In the genomic region with DNA sequence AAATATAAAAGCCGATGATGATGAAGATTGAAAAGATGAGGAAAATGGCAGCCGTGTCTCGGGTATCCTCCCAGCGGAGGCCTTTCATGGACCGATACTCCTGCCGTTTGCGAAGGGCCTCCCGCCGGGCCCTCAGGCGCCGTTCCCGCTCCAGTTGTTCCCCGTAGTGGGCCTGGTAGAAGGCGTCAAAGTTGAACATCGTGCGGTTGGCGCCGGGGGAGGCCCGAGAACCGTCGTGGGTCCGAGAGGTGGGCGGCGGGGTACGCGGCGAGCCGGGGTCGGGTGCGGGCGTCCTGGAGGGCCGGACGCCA, we compare ENCODE assay signal across 8 cellular contexts. TPM values are rescaled to one million over a fixed set of nuclear protein-coding genes. Genes with fewer than 3 reads are reported as not detected.
DNase-seq lines count a peak whose midpoint lies in the region; ATAC-seq and TF ChIP-seq lines count a peak whose summit lies in the region.

No MANE protein-coding gene starts in this region.

- H3K4me3 Mint-ChIP-seq in activated T-cell treated with anti-CD3 and anti-CD28 coated beads, Interleukin-2, amount 50 U/mL, for 72 hours, result peak overlapping the region; percentile 98 to 99
- H3K4me3 Mint-ChIP-seq in stimulated activated effector memory CD8-positive, alpha-beta T cell treated with anti-CD3 and anti-CD28 coated beads, Interleukin-12 subunit alpha, Interleukin-12 subunit beta, amount 100 ng/mL, for 72 hours, result peak overlapping the region; percentile 96

- peak overlapping the region; percentile 93 for H3K27ac ChIP-seq in hepatocyte

- WGBS in hepatocyte (ENCODE audit: low lambda C conversion rate, missing lambda C conversion rate), result 1% methylated on average over 33 of the region's 33 CpGs

- no peak for DNase-seq in activated T-cell treated with anti-CD3 and anti-CD28 coated beads, Interleukin-2, amount 50 U/mL, for 72 hours
- DNase-seq in activated T-cell treated with anti-CD3 and anti-CD28 coated beads, Interleukin-2, amount 50 U/mL, for 48 hours, result no peak
- no peak for DNase-seq in hepatocyte (ENCODE audit: low spot score)
- DNase-seq in stimulated activated effector memory CD8-positive, alpha-beta T cell treated with anti-CD3 and anti-CD28 coated beads, Interleukin-12 subunit alpha, Interleukin-12 subunit beta, amount 100 ng/mL, for 72 hours (ENCODE audit: low spot score in 2 of 2), result no peak
- DNase-seq in NCI-H2107 treated with DMSO at 0.1 percent for 48 hours (lab: John Stamatoyannopoulos, UW; ENCODE audit: unreplicated experiment), result no peak
- DNase-seq in COLO668 (lab: John Stamatoyannopoulos, UW; ENCODE audit: unreplicated experiment), result no peak
- no peak for DNase-seq in DMS153 treated with DMSO at 0.1 percent for 48 hours (lab: John Stamatoyannopoulos, UW; ENCODE audit: unreplicated experiment)

- no peak for TF ChIP-seq CTCF in WI38 (IDR thresholded peaks at IDR 0.05; ENCODE audit: low read depth, low read length)
- TF ChIP-seq CTCF in hepatocyte (IDR thresholded peaks at IDR 0.05; ENCODE audit: poor library complexity), result no peak

- H3K9me3 Mint-ChIP-seq in activated T-cell treated with anti-CD3 and anti-CD28 coated beads, Interleukin-2, amount 50 U/mL, for 72 hours, result no peaks in the 10 kb centered on the region
- no peaks in the 10 kb centered on the region for H3K9me3 Mint-ChIP-seq in stimulated activated effector memory CD8-positive, alpha-beta T cell treated with anti-CD3 and anti-CD28 coated beads, Interleukin-12 subunit alpha, Interleukin-12 subunit beta, amount 100 ng/mL, for 72 hours

- no peaks in the 10 kb centered on the region for H3K27me3 Mint-ChIP-seq in activated T-cell treated with anti-CD3 and anti-CD28 coated beads, Interleukin-2, amount 50 U/mL, for 72 hours (ENCODE audit: low read depth)

- H3K79me2 ChIP-seq in hepatocyte, result peaks cover 69% of the 10 kb centered on the region

- H3K4me2 ChIP-seq in hepatocyte, result peak overlapping the region; percentile 97

- H3K4me3 ChIP-seq in WI38 (ENCODE audit: low read depth, low read length) (peak overlapping the region; percentile 99), hepatocyte (peak overlapping the region; percentile 82)

- H3K27me3 ChIP-seq in hepatocyte, result no peaks in the 10 kb centered on the region

- peak overlapping the region; percentile 88 for H3K27ac Mint-ChIP-seq in activated T-cell treated with anti-CD3 and anti-CD28 coated beads, Interleukin-2, amount 50 U/mL, for 72 hours
- H3K27ac Mint-ChIP-seq in stimulated activated effector memory CD8-positive, alpha-beta T cell treated with anti-CD3 and anti-CD28 coated beads, Interleukin-12 subunit alpha, Interleukin-12 subunit beta, amount 100 ng/mL, for 72 hours, result peak overlapping the region; percentile 97

- no peak for ATAC-seq in activated T-cell treated with anti-CD3 and anti-CD28 coated beads, Interleukin-2, amount 50 U/mL, for 72 hours (replicated peaks in 1 of 2)
- no peak for ATAC-seq in stimulated activated effector memory CD8-positive, alpha-beta T cell treated with anti-CD3 and anti-CD28 coated beads, Interleukin-12 subunit alpha, Interleukin-12 subunit beta, amount 100 ng/mL, for 72 hours

- H3K4me1 Mint-ChIP-seq in activated T-cell treated with anti-CD3 and anti-CD28 coated beads, Interleukin-2, amount 50 U/mL, for 72 hours (ENCODE audit: low read depth), result peaks cover 26% of the 10 kb centered on the region
- H3K4me1 Mint-ChIP-seq in stimulated activated effector memory CD8-positive, alpha-beta T cell treated with anti-CD3 and anti-CD28 coated beads, Interleukin-12 subunit alpha, Interleukin-12 subunit beta, amount 100 ng/mL, for 72 hours, result peaks cover 25% of the 10 kb centered on the region

- H3K9me2 ChIP-seq in hepatocyte (replicated peaks; ENCODE audit: insufficient read depth), result no peaks in the 10 kb centered on the region

- H3K36me3 Mint-ChIP-seq in activated T-cell treated with anti-CD3 and anti-CD28 coated beads, Interleukin-2, amount 50 U/mL, for 72 hours (ENCODE audit: insufficient read depth in 2 of 2), result peaks cover 8 to 15% of the 10 kb centered on the region in 2 donors
- H3K36me3 Mint-ChIP-seq in stimulated activated effector memory CD8-positive, alpha-beta T cell treated with anti-CD3 and anti-CD28 coated beads, Interleukin-12 subunit alpha, Interleukin-12 subunit beta, amount 100 ng/mL, for 72 hours, result peaks cover 67% of the 10 kb centered on the region

- H3K4me1 ChIP-seq in hepatocyte (ENCODE audit: insufficient read depth), result peaks cover 17% of the 10 kb centered on the region

- no peaks in the 10 kb centered on the region for H3K36me3 ChIP-seq in hepatocyte (replicated peaks; ENCODE audit: insufficient read depth, low read depth)

- H3K9me3 ChIP-seq in hepatocyte (ENCODE audit: low read depth), result no peaks in the 10 kb centered on the region

- H2AFZ ChIP-seq in hepatocyte, result peak overlapping the region; percentile 91

- H4K20me1 ChIP-seq in hepatocyte (ENCODE audit: insufficient read depth, poor library complexity, severe bottlenecking), result peaks cover 5% of the 10 kb centered on the region

RNA-seq across cellular contexts. Expression of gene DNAJC30, which starts 0.6 kb away (rescaled TPM):
- total RNA-seq in activated T-cell treated with anti-CD3 and anti-CD28 coated beads, Interleukin-2, amount 50 U/mL, for 72 hours, result 1 to 10 TPM; 4.3 to 5.8 TPM
- 3.0 and 4.7 TPM in 2 replicates for total RNA-seq in hepatocyte
- 13.9 and 15.3 TPM in 2 replicates for polyA plus RNA-seq in hepatocyte

RNA-seq across cellular contexts. Expression of gene BUD23, which starts 0.7 kb away (rescaled TPM):
- 10 to 100 TPM; 87.0 to 90.9 TPM for total RNA-seq in activated T-cell treated with anti-CD3 and anti-CD28 coated beads, Interleukin-2, amount 50 U/mL, for 72 hours
- 35.9 and 44.3 TPM in 2 replicates for total RNA-seq in hepatocyte
- polyA plus RNA-seq in hepatocyte, result 112 and 131 TPM in 2 replicates

RNA-seq across cellular contexts. Expression of gene VPS37D, which starts 15.1 kb away (rescaled TPM):
- under 1 TPM; 0.70 to 0.95 TPM for total RNA-seq in activated T-cell treated with anti-CD3 and anti-CD28 coated beads, Interleukin-2, amount 50 U/mL, for 72 hours
- total RNA-seq in hepatocyte, result 4.3 and 5.6 TPM in 2 replicates
- 7.5 and 9.5 TPM in 2 replicates for polyA plus RNA-seq in hepatocyte

RNA-seq across cellular contexts. Expression of gene STX1A, which starts 36.8 kb away (rescaled TPM):
- 10 to 100 TPM; 28.6 to 37.5 TPM for total RNA-seq in activated T-cell treated with anti-CD3 and anti-CD28 coated beads, Interleukin-2, amount 50 U/mL, for 72 hours
- total RNA-seq in hepatocyte, result 22.8 and 23.7 TPM in 2 replicates
- polyA plus RNA-seq in hepatocyte, result 27.1 and 39.2 TPM in 2 replicates

RNA-seq across cellular contexts. Expression of gene ABHD11, which starts 55.9 kb away (rescaled TPM):
- total RNA-seq in activated T-cell treated with anti-CD3 and anti-CD28 coated beads, Interleukin-2, amount 50 U/mL, for 72 hours, result 10 to 100 TPM; 10.2 to 12.2 TPM
- 30.7 and 33.0 TPM in 2 replicates for total RNA-seq in hepatocyte
- 90.9 and 110 TPM in 2 replicates for polyA plus RNA-seq in hepatocyte
